6 cellular contexts compared by ENCODE assay signal in genomic region chr21:17389311-17389710, GRCh38.
"Had no signal": no experiment of that assay in that cellular context is flagged by ENCODE, and none has a peak within 500 bp of the region (broad histone marks: within the 10 kb centered on the region; RNA-seq: fewer than 3 reads in every experiment).

No MANE protein-coding gene starts in this region.

- FAIRE-seq: HepG2, HTR-8/SVneo, K562 had no signal

- ATAC-seq: HepG2, K562 had no signal

- H3K27ac ChIP-seq: HL-60 had no signal

- H3K4me3 Mint-ChIP-seq: IgD-negative memory B cell had no signal

- H3K4me3 ChIP-seq: K562 had no signal

- H3K27ac Mint-ChIP-seq: IgD-negative memory B cell had no signal

- H3K36me3 Mint-ChIP-seq: IgD-negative memory B cell had no signal

- DNase-seq: IMR-90 had no signal

- H3K27me3 Mint-ChIP-seq: IgD-negative memory B cell had no signal

- H3K9me3 Mint-ChIP-seq: IgD-negative memory B cell had no signal
